In the genomic region with DNA sequence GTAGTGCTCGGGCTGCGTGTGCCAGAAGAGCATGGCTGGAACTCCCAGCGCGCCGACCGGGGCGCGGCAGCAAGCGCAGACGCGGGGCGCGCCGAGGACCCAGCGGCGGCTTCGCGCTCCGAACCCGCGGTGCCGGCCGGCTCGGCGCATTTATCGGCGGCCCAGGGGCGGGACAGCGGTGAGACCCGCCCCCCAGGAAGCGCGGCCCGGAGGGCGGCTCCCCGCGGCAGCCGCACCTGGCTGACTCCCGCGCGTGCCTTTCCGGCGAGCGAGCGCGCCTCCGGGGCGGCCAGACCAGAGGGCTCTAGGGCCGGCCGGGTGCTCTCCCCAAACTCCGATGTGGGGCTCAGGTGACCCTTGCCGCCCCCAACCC, we compare ENCODE assay signal across 8 cellular contexts.
DNase-seq lines count a peak whose midpoint lies in the region; ATAC-seq lines count a peak whose summit lies in the region.

A gene with protein sequence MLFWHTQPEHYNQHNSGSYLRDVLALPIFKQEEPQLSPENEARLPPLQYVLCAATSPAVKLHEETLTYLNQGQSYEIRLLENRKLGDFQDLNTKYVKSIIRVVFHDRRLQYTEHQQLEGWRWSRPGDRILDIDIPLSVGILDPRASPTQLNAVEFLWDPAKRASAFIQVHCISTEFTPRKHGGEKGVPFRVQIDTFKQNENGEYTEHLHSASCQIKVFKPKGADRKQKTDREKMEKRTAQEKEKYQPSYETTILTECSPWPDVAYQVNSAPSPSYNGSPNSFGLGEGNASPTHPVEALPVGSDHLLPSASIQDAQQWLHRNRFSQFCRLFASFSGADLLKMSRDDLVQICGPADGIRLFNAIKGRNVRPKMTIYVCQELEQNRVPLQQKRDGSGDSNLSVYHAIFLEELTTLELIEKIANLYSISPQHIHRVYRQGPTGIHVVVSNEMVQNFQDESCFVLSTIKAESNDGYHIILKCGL (minus strand): TSS at position 126 of the 373 bp plus-strand sequence. CDS start 93 bp downstream, at position 33.

- peak; percentile 58 for DNase-seq in activated naive CD4-positive, alpha-beta T cell treated with anti-CD3 and anti-CD28 coated beads, Interleukin-2, amount 10 ng/mL, durations not matched to agents 7 days and 5 days
- DNase-seq in activated naive CD4-positive, alpha-beta T cell (lab: John Stamatoyannopoulos, UW): no peak
- peak; percentile 61 for DNase-seq in NCI-H146 treated with DMSO at 0.1 percent for 48 hours (lab: John Stamatoyannopoulos, UW; ENCODE audit: unreplicated experiment)
- DNase-seq in activated naive CD8-positive, alpha-beta T cell treated with anti-CD3 and anti-CD28 coated beads, Interleukin-2, amount 50 U/mL, for 24 hours: peak; percentile 19
- peak; percentile 77 for DNase-seq in kidney tubule cell (ENCODE audit: low spot score)
- DNase-seq in stimulated activated naive CD8-positive, alpha-beta T cell treated with anti-CD3 and anti-CD28 coated beads, Interleukin-15, amount 100 ng/mL, for 72 hours: peak; percentile 9 to 14
- no peak for DNase-seq in NCI-H524 treated with DMSO at 0.1 percent for 48 hours (lab: John Stamatoyannopoulos, UW)

- ATAC-seq in activated naive CD8-positive, alpha-beta T cell treated with anti-CD3 and anti-CD28 coated beads, Interleukin-2, amount 50 U/mL, for 24 hours: peak; percentile 48
- ATAC-seq in stimulated activated naive CD8-positive, alpha-beta T cell treated with anti-CD3 and anti-CD28 coated beads, Interleukin-15, amount 100 ng/mL, for 72 hours: peak; percentile 66
- no peak for ATAC-seq in GM21526 (IDR thresholded peaks at IDR 0.05; ENCODE audit: low FRiP score, unreplicated experiment)

- no peak within 1 kb of the TSS for H3K27ac Mint-ChIP-seq in activated naive CD4-positive, alpha-beta T cell treated with anti-CD3 and anti-CD28 coated beads, Interleukin-2, amount 10 ng/mL, durations not matched to agents 7 days and 5 days
- H3K27ac Mint-ChIP-seq in activated naive CD8-positive, alpha-beta T cell treated with anti-CD3 and anti-CD28 coated beads, Interleukin-2, amount 50 U/mL, for 24 hours: no peak within 1 kb of the TSS
- no peak within 1 kb of the TSS for H3K27ac Mint-ChIP-seq in stimulated activated naive CD8-positive, alpha-beta T cell treated with anti-CD3 and anti-CD28 coated beads, Interleukin-15, amount 100 ng/mL, for 72 hours

- peaks cover 81% of the 10 kb centered on the region for H3K27me3 Mint-ChIP-seq in activated naive CD4-positive, alpha-beta T cell treated with anti-CD3 and anti-CD28 coated beads, Interleukin-2, amount 10 ng/mL, durations not matched to agents 7 days and 5 days
- H3K27me3 Mint-ChIP-seq in activated naive CD8-positive, alpha-beta T cell treated with anti-CD3 and anti-CD28 coated beads, Interleukin-2, amount 50 U/mL, for 24 hours: peaks cover 42% of the 10 kb centered on the region
- H3K27me3 Mint-ChIP-seq in stimulated activated naive CD8-positive, alpha-beta T cell treated with anti-CD3 and anti-CD28 coated beads, Interleukin-15, amount 100 ng/mL, for 72 hours: peaks cover 63% of the 10 kb centered on the region

- H3K4me3 Mint-ChIP-seq in activated naive CD4-positive, alpha-beta T cell treated with anti-CD3 and anti-CD28 coated beads, Interleukin-2, amount 10 ng/mL, durations not matched to agents 7 days and 5 days: peak within 1 kb of the TSS; percentile 52
- peak within 1 kb of the TSS; percentile 61 for H3K4me3 Mint-ChIP-seq in activated naive CD8-positive, alpha-beta T cell treated with anti-CD3 and anti-CD28 coated beads, Interleukin-2, amount 50 U/mL, for 24 hours
- H3K4me3 Mint-ChIP-seq in stimulated activated naive CD8-positive, alpha-beta T cell treated with anti-CD3 and anti-CD28 coated beads, Interleukin-15, amount 100 ng/mL, for 72 hours: peak within 1 kb of the TSS; percentile 64 to 79

- CTCF ChIA-PET in activated naive CD4-positive, alpha-beta T cell treated with anti-CD3 and anti-CD28 coated beads, Interleukin-2, amount 10 ng/mL, durations not matched to agents 7 days and 5 days (lab: Charles Lee): no interaction called here

- H3K9me3 Mint-ChIP-seq in activated naive CD4-positive, alpha-beta T cell treated with anti-CD3 and anti-CD28 coated beads, Interleukin-2, amount 10 ng/mL, durations not matched to agents 7 days and 5 days: no peaks in the 10 kb centered on the region
- no peaks in the 10 kb centered on the region for H3K9me3 Mint-ChIP-seq in activated naive CD8-positive, alpha-beta T cell treated with anti-CD3 and anti-CD28 coated beads, Interleukin-2, amount 50 U/mL, for 24 hours
- no peaks in the 10 kb centered on the region for H3K9me3 Mint-ChIP-seq in stimulated activated naive CD8-positive, alpha-beta T cell treated with anti-CD3 and anti-CD28 coated beads, Interleukin-15, amount 100 ng/mL, for 72 hours

- peaks cover 4% of the 10 kb centered on the region for H3K4me1 Mint-ChIP-seq in activated naive CD4-positive, alpha-beta T cell treated with anti-CD3 and anti-CD28 coated beads, Interleukin-2, amount 10 ng/mL, durations not matched to agents 7 days and 5 days
- peaks cover 6% of the 10 kb centered on the region for H3K4me1 Mint-ChIP-seq in activated naive CD8-positive, alpha-beta T cell treated with anti-CD3 and anti-CD28 coated beads, Interleukin-2, amount 50 U/mL, for 24 hours
- peaks cover 6% of the 10 kb centered on the region for H3K4me1 Mint-ChIP-seq in stimulated activated naive CD8-positive, alpha-beta T cell treated with anti-CD3 and anti-CD28 coated beads, Interleukin-15, amount 100 ng/mL, for 72 hours

- H3K36me3 Mint-ChIP-seq in activated naive CD4-positive, alpha-beta T cell treated with anti-CD3 and anti-CD28 coated beads, Interleukin-2, amount 10 ng/mL, durations not matched to agents 7 days and 5 days: no peaks in the 10 kb centered on the region
- H3K36me3 Mint-ChIP-seq in activated naive CD8-positive, alpha-beta T cell treated with anti-CD3 and anti-CD28 coated beads, Interleukin-2, amount 50 U/mL, for 24 hours (ENCODE audit: low read depth): no peaks in the 10 kb centered on the region

Comparison
In these comparisons a context has a peak if more than half of its experiments do, and no peak if none do; other contexts are left out.
1. DNase-seq: peak in activated naive CD4-positive, alpha-beta T cell treated with anti-CD3 and anti-CD28 coated beads, Interleukin-2, amount 10 ng/mL, durations not matched to agents 7 days and 5 days (single experiment), NCI-H146 treated with DMSO at 0.1 percent for 48 hours (single experiment), activated naive CD8-positive, alpha-beta T cell treated with anti-CD3 and anti-CD28 coated beads, Interleukin-2, amount 50 U/mL, for 24 hours (single experiment), kidney tubule cell (single experiment) and stimulated activated naive CD8-positive, alpha-beta T cell treated with anti-CD3 and anti-CD28 coated beads, Interleukin-15, amount 100 ng/mL, for 72 hours (2 of 2); none in activated naive CD4-positive, alpha-beta T cell (0 of 4) and NCI-H524 treated with DMSO at 0.1 percent for 48 hours (single experiment).
2. Peak in every context shown above with its lines, with median percentiles within 50 percentile points of each other: H3K4me3 Mint-ChIP-seq.